ENCODE assay signal across 8 cellular contexts in the genomic region with DNA sequence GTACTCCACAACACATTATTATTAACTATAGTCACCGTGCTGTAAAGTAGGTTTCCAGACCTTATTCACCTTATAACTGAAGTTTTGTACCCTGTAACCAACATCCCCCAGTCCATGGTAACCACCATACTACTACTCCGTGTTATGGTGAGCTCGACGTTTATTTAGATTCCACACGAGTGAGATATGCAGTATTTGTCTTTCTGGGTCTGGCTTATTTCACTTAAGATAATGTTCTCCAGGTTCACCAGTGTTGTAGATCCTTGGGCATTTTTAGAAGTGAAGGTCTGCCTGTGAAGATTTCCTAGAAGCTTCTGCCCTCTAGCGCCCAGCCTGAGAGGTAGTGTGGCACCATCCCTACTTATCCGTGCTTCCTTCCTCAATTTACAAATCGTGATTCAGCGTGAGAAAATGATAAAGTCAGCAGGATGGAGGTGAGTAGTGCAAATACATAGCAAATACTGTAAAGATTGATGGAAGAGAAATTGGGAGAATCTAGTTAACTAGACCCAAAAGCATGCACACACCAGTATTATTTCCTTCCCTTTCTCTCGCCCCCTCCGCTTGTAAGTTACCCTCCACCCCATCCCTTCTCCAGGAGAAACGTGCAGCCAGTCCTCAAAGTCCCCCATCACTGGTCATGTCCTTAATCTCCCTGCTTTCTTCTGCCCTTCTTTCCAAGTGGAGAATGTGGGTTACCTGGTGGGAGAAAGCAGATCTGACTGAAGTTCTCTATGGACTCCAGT. TPM values are rescaled to one million over a fixed set of nuclear protein-coding genes. Genes with fewer than 3 reads are reported as not detected.
A peak's percentile ranks its signal among the peaks of the same experiment; 100 is the strongest.
DNase-seq lines count a peak whose midpoint lies in the region; ATAC-seq and TF ChIP-seq lines count a peak whose summit lies in the region.

No MANE protein-coding gene starts in this region.

- H3K27me3 Mint-ChIP-seq in activated CD4-positive, alpha-beta memory T cell treated with anti-CD3 and anti-CD28 coated beads for 36 hours, result no peaks in the 10 kb centered on the region

- peak; percentile 79 for ATAC-seq in GM21529 (IDR thresholded peaks at IDR 0.05; ENCODE audit: unreplicated experiment)
- peak; percentile 83 for ATAC-seq in omental fat pad (ENCODE audit: low FRiP score)
- ATAC-seq in GM18505 (IDR thresholded peaks at IDR 0.05; ENCODE audit: unreplicated experiment), result no peak
- no peak for ATAC-seq in HG02623 (IDR thresholded peaks at IDR 0.05; ENCODE audit: unreplicated experiment)

- H3K27ac Mint-ChIP-seq in activated CD4-positive, alpha-beta memory T cell treated with anti-CD3 and anti-CD28 coated beads for 36 hours, result no peak overlapping the region

- no peaks in the 10 kb centered on the region for H3K36me3 Mint-ChIP-seq in activated CD4-positive, alpha-beta memory T cell treated with anti-CD3 and anti-CD28 coated beads for 36 hours

- H3K9me3 Mint-ChIP-seq in activated CD4-positive, alpha-beta memory T cell treated with anti-CD3 and anti-CD28 coated beads for 36 hours, result no peaks in the 10 kb centered on the region

- peaks cover 4% of the 10 kb centered on the region for H3K4me1 Mint-ChIP-seq in activated CD4-positive, alpha-beta memory T cell treated with anti-CD3 and anti-CD28 coated beads for 36 hours (ENCODE audit: low read depth)

- H3K4me3 Mint-ChIP-seq in activated CD4-positive, alpha-beta memory T cell treated with anti-CD3 and anti-CD28 coated beads for 36 hours, result no peak overlapping the region

- intact Hi-C loops in activated CD4-positive, alpha-beta memory T cell treated with anti-CD3 and anti-CD28 coated beads for 36 hours (cut with micrococcal nuclease), result loop anchor here (1.0 kb wide), 1 partner anchor 232 kb away; no protein-coding TSS in a partner anchor

- peak; percentile 79 for TF ChIP-seq CTCF in fibroblast of villous mesenchyme (IDR thresholded peaks at IDR 0.05; ENCODE audit: insufficient read depth, low read depth, low read length)
- TF ChIP-seq CTCF in omental fat pad (IDR thresholded peaks at IDR 0.05), result peak in 1 of 3 donors; percentile 10

- no peak overlapping the region for H3K4me3 ChIP-seq in fibroblast of villous mesenchyme (ENCODE audit: low read depth, low read length)

- CTCF ChIA-PET in activated CD4-positive, alpha-beta memory T cell treated with anti-CD3 and anti-CD28 coated beads for 36 hours (lab: Charles Lee), result interaction anchor here (0.6 to 2.1 kb wide), 16 partner anchors 8 to 276 kb away, joined by 3 to 9 read pairs (median 3); a partner anchor contains a TSS

- no peak for TF ChIP-seq POLR2A in GM18505 (IDR thresholded peaks at IDR 0.05; ENCODE audit: borderline replicate concordance, extremely low read depth, insufficient read depth, insufficient read length)

- POLR2A ChIA-PET in activated CD4-positive, alpha-beta memory T cell treated with anti-CD3 and anti-CD28 coated beads for 36 hours (lab: Charles Lee), result no interaction called here

- DNase-seq in COR-L47 (lab: John Stamatoyannopoulos, UW) (peak; percentile 13), NCI-H226 (peak; percentile 15), fibroblast of villous mesenchyme (ENCODE audit: low read depth) (peak; percentile 85), omental fat pad (ENCODE audit: low spot score) (no peak)
- peak; percentile 63 for DNase-seq in activated CD4-positive, alpha-beta memory T cell treated with anti-CD3 and anti-CD28 coated beads for 36 hours

RNA-seq across cellular contexts. Expression of a gene that starts 36.0 kb away (rescaled TPM):
- total RNA-seq in activated CD4-positive, alpha-beta memory T cell treated with anti-CD3 and anti-CD28 coated beads for 36 hours, result 1 to 10 TPM; 2.8 to 3.9 TPM
- total RNA-seq in fibroblast of villous mesenchyme, result 9.9 and 10.0 TPM in 2 replicates
- total RNA-seq in omental fat pad, result 10 to 100 TPM in 3 of 4 donors, 1 to 10 TPM in 1; 9.6 to 27.9 (median 13.0) TPM

Comparison
In these comparisons a context has a peak if more than half of its experiments do, and no peak if none do; other contexts are left out.
1. ATAC-seq: peak in GM21529 (single experiment) and omental fat pad (single experiment); none in GM18505 (single experiment) and HG02623 (single experiment).